In the genomic region with DNA sequence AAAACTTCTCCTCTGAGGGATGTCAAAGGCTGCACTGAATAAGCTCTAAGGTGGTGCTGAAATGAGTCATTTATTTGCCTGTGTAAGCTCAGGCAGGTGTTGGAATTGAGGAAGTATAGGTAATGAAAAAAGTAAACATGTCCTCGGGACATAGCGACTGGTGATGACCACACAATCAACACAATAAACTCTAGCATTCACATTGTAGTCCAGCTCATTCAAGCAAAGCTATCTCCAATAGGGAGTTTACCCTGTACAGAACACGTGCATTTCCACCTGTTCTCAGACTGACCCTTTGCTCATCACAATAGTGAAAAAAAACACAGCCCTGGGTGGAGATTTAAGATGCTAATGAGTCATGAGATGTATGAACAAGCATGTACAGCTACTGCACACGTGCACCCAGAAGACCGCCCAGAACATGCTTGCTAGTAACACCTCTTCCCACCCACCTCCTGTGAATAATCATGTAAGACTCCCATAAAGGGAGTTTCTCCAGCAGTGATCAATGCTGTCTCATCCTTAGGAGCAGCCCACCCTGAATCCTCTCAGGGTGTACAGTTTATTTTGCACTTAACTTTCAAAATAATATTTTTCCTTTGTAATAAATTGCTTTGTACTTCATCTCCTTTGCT, we compare ENCODE assay signal across 8 cellular contexts. TPM values are rescaled to one million over a fixed set of nuclear protein-coding genes. Genes with fewer than 3 reads are reported as not detected.
DNase-seq lines count a peak whose midpoint lies in the region; ATAC-seq and TF ChIP-seq lines count a peak whose summit lies in the region.

No MANE protein-coding gene starts in this region.

- POLR2A ChIA-PET in activated CD4-positive, alpha-beta memory T cell treated with anti-CD3 and anti-CD28 coated beads for 36 hours (lab: Charles Lee): interaction anchor here (0.7 to 1.5 kb wide), 4 partner anchors 66 to 150 kb away, joined by 3 to 6 read pairs (median 5); no protein-coding TSS in a partner anchor

- ATAC-seq in Right ventricle myocardium superior (ENCODE audit: poor library complexity) (peak; percentile 22), HG03097 (IDR thresholded peaks at IDR 0.05; ENCODE audit: low FRiP score, unreplicated experiment) (peak; percentile 53)

- intact Hi-C loops in Right ventricle myocardium superior (cut with DNase I) (no loop called here), cardiac septum (cut with DNase I) (no loop called here)
- intact Hi-C loops in activated CD4-positive, alpha-beta memory T cell treated with anti-CD3 and anti-CD28 coated beads for 36 hours (cut with micrococcal nuclease): loop anchor here (1.0 to 10.0 kb wide), 3 partner anchors 154 to 291 kb away; partner anchors contain the start of genes HLA-B and MICB

- peaks cover 5% of the 10 kb centered on the region for H3K9me3 Mint-ChIP-seq in activated CD4-positive, alpha-beta memory T cell treated with anti-CD3 and anti-CD28 coated beads for 36 hours

- peaks cover 22% of the 10 kb centered on the region for H3K36me3 Mint-ChIP-seq in activated CD4-positive, alpha-beta memory T cell treated with anti-CD3 and anti-CD28 coated beads for 36 hours

- H3K27me3 ChIP-seq in parathyroid adenoma (ENCODE audit: control insufficient read depth, insufficient read depth, low read length): no peaks in the 10 kb centered on the region
- no peaks in the 10 kb centered on the region for H3K27me3 ChIP-seq in HAP-1 (ENCODE audit: low read depth)

- no peak overlapping the region for H3K27ac ChIP-seq in parathyroid adenoma

- H3K36me3 ChIP-seq in parathyroid adenoma (ENCODE audit: control insufficient read depth, insufficient read depth, low read length) (no peaks in the 10 kb centered on the region), HAP-1 (replicated peaks) (no peaks in the 10 kb centered on the region)

- TF ChIP-seq CTCF in epithelial cell of esophagus (IDR thresholded peaks at IDR 0.05; ENCODE audit: insufficient read depth, low read depth, low read length, missing control alignments) (no peak), parathyroid adenoma (IDR thresholded peaks at IDR 0.05) (no peak)

- in situ Hi-C loops in HAP-1 (cut with MboI; ENCODE audit: low sequenced_read_pairs): no loop called here

- H3K79me2 ChIP-seq in parathyroid adenoma: no peaks in the 10 kb centered on the region

- peak overlapping the region; percentile 94 for H3K27ac Mint-ChIP-seq in activated CD4-positive, alpha-beta memory T cell treated with anti-CD3 and anti-CD28 coated beads for 36 hours

- CTCF ChIA-PET in activated CD4-positive, alpha-beta memory T cell treated with anti-CD3 and anti-CD28 coated beads for 36 hours (lab: Charles Lee): interaction anchor here (0.5 to 2.2 kb wide), 6 partner anchors 66 to 196 kb away, joined by 3 to 18 read pairs (median 4); partner anchors contain the start of gene HLA-B

- H3K4me3 ChIP-seq in epithelial cell of esophagus (ENCODE audit: low read length): no peak overlapping the region
- peak overlapping the region; percentile 60 for H3K4me3 ChIP-seq in parathyroid adenoma (ENCODE audit: low read depth, low read length)
- no peak overlapping the region for H3K4me3 ChIP-seq in HAP-1

- no peaks in the 10 kb centered on the region for H3K27me3 Mint-ChIP-seq in activated CD4-positive, alpha-beta memory T cell treated with anti-CD3 and anti-CD28 coated beads for 36 hours

- peaks cover 57% of the 10 kb centered on the region for H3K4me1 Mint-ChIP-seq in activated CD4-positive, alpha-beta memory T cell treated with anti-CD3 and anti-CD28 coated beads for 36 hours (ENCODE audit: low read depth)

- no peak overlapping the region for H2AFZ ChIP-seq in parathyroid adenoma

- peak overlapping the region; percentile 78 for H3K4me3 Mint-ChIP-seq in activated CD4-positive, alpha-beta memory T cell treated with anti-CD3 and anti-CD28 coated beads for 36 hours

- H3K9me3 ChIP-seq in parathyroid adenoma (ENCODE audit: control insufficient read depth, low read length) (no peaks in the 10 kb centered on the region), HAP-1 (no peaks in the 10 kb centered on the region)

- no peak for DNase-seq in Right ventricle myocardium superior
- DNase-seq in cardiac septum (ENCODE audit: low spot score): no peak
- peak; percentile 81 for DNase-seq in NCI-H345 (lab: John Stamatoyannopoulos, UW)
- DNase-seq in activated CD4-positive, alpha-beta memory T cell treated with anti-CD3 and anti-CD28 coated beads for 36 hours: peak; percentile 76
- DNase-seq in epithelial cell of esophagus (ENCODE audit: low read depth): peak; percentile 96
- DNase-seq in HAP-1 (ENCODE audit: low spot score in 2 of 2): no peak

- H3K4me2 ChIP-seq in parathyroid adenoma (ENCODE audit: low read length): peak overlapping the region; percentile 66

- H3K4me1 ChIP-seq in parathyroid adenoma: no peaks in the 10 kb centered on the region
- peaks cover 6% of the 10 kb centered on the region for H3K4me1 ChIP-seq in HAP-1

- H3K9ac ChIP-seq in parathyroid adenoma: no peak overlapping the region

RNA-seq across cellular contexts. Expression of gene POU5F1, which starts 33.0 kb away (rescaled TPM):
- total RNA-seq in Right ventricle myocardium superior (0.94 TPM), cardiac septum (1.0 TPM)
- under 1 TPM in 1 of 2 experiments, not detected in 1; 0.52 TPM for total RNA-seq in activated CD4-positive, alpha-beta memory T cell treated with anti-CD3 and anti-CD28 coated beads for 36 hours

RNA-seq across cellular contexts. Expression of gene TCF19, which starts 45.1 kb away (rescaled TPM):
- total RNA-seq in Right ventricle myocardium superior (3.6 TPM), cardiac septum (2.4 TPM)
- total RNA-seq in activated CD4-positive, alpha-beta memory T cell treated with anti-CD3 and anti-CD28 coated beads for 36 hours: 10 to 100 TPM; 93.0 to 93.1 TPM

RNA-seq across cellular contexts. Expression of gene CCHCR1, which starts 45.9 kb away (rescaled TPM):
- total RNA-seq in Right ventricle myocardium superior (10.9 TPM), cardiac septum (11.1 TPM)
- 10 to 100 TPM; 44.5 to 50.5 TPM for total RNA-seq in activated CD4-positive, alpha-beta memory T cell treated with anti-CD3 and anti-CD28 coated beads for 36 hours

Comparison
In these comparisons a context has a peak if more than half of its experiments do, and no peak if none do; other contexts are left out.
1. DNase-seq: peak in NCI-H345 (single experiment), activated CD4-positive, alpha-beta memory T cell treated with anti-CD3 and anti-CD28 coated beads for 36 hours (single experiment) and epithelial cell of esophagus (single experiment); none in Right ventricle myocardium superior (single experiment), cardiac septum (single experiment) and HAP-1 (0 of 2).
2. RNA of gene TCF19, which starts 45.1 kb away (total RNA-seq): 93.0 to 93.1 TPM in activated CD4-positive, alpha-beta memory T cell treated with anti-CD3 and anti-CD28 coated beads for 36 hours; 3.6 TPM in Right ventricle myocardium superior (single experiment) and 2.4 TPM in cardiac septum (single experiment); every median in the first group is over 10 times any median in the second.